Comparison of ENCODE assay signal across 19 cellular contexts in the genomic region with DNA sequence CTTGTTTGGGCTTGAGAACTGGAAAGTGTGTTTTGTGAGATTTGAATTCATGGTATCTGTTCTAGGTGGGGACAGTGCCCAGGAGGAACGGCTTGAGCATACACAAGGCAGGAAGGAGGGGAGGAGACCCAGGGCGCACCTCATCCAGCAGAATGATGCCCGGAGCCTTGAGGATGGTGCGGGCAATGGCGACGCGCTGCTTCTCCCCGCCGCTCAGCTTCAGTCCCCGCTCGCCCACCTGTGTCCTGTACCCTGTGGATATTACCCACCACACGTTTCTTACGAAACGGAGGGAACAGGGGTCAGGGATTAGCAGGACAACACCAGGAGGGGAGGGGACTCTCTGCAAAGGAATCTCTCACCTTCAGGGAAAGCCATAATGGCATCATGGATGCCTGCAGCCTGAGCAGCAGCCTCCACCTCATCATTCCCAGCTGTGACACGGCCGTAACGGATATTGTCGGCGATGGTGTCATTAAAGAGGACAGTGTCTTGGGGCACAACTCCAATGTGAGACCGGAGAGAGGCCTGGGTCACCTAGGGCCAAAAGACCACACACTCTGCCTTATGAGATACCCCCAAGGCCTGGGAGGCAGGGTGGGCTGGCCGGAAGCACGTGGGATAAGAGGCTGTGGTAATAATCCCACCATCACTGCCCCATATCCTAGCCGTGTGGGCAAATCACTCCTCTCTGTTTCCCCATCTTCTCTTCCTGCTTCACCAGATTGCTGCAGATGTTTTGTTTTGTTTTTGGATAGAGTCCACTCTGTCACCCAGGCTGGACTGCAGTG. TPM values are rescaled to one million over a fixed set of nuclear protein-coding genes. Genes with fewer than 3 reads are reported as not detected.
DNase-seq lines count a peak whose midpoint lies in the region; ATAC-seq, FAIRE-seq and TF ChIP-seq lines count a peak whose summit lies in the region.
"Had no signal": no experiment of that assay in that cellular context is flagged by ENCODE, and none has a peak within 500 bp of the region (broad histone marks: within the 10 kb centered on the region; RNA-seq: fewer than 3 reads in every experiment).

No MANE protein-coding gene starts in this region.

- no peaks in the 10 kb centered on the region; a peak in 1 of 5 replicates for H3K27me3 ChIP-seq in HepG2 (ENCODE audit: control insufficient read depth in 1 of 2, insufficient read depth in 2 of 2, low read length in 2 of 2)
- H3K27me3 ChIP-seq: cardiac muscle cell, left lung, vagina had no signal

- POLR2A ChIA-PET in activated CD4-positive, alpha-beta memory T cell treated with anti-CD3 and anti-CD28 coated beads, Interleukin-2, amount 10 ng/mL, durations not matched to agents 7 days and 5 days (lab: Charles Lee), result interaction anchor here (0.6 to 3.4 kb wide), 9 partner anchors 17 to 51 kb away, joined by 3 to 17 read pairs (median 4); a partner anchor contains a TSS
- POLR2A ChIA-PET in HepG2 (lab: Yijun Ruan, JAX), result interaction anchor here (1.0 to 5.6 kb wide), 8 partner anchors 7 to 51 kb away, joined by 4 to 196 read pairs (median 7); a partner anchor contains a TSS

- H3K9ac ChIP-seq in HepG2 (ENCODE audit: insufficient read depth, low read depth, low read length), result no peak overlapping the region

- intact Hi-C loops in HepG2 (cut with micrococcal nuclease; ENCODE audit: unreplicated experiment), result loop anchor here (1.0 kb wide), 1 partner anchor 39 kb away; no protein-coding TSS in a partner anchor
- intact Hi-C loops in Right ventricle myocardium inferior (cut with DNase I), result no loop called here

- H3K79me2 ChIP-seq in HepG2 (ENCODE audit: insufficient read depth, low read length), result peaks cover 6% of the 10 kb centered on the region

- H2AFZ ChIP-seq in HepG2 (ENCODE audit: low read length), result no peak overlapping the region

- no peak overlapping the region for H3K4me2 ChIP-seq in HepG2 (ENCODE audit: low read depth, low read length)

- H4K20me1 ChIP-seq in HepG2 (ENCODE audit: insufficient read depth, low read length), result no peaks in the 10 kb centered on the region

- peaks cover 34 to 57% of the 10 kb centered on the region in 2 experiments for H3K36me3 ChIP-seq in HepG2 (replicated peaks in 1 of 2; ENCODE audit: control insufficient read depth in 1 of 2, insufficient read depth in 2 of 2, low read length in 2 of 2)

- no peak for TF ChIP-seq CTCF in HepG2 (CRISPR knock-in tag; IDR thresholded peaks at IDR 0.05)

- no peak for ATAC-seq in activated naive CD4-positive, alpha-beta T cell treated with anti-CD3 and anti-CD28 coated beads, Interleukin-2, amount 50 U/mL, for 72 hours
- ATAC-seq in HepG2 (no peak), Right ventricle myocardium inferior (no peak), HG02759 (IDR thresholded peaks at IDR 0.05; ENCODE audit: unreplicated experiment) (no peak)
- ATAC-seq: left lung had no signal

- peaks cover 63% of the 10 kb centered on the region for H3K4me1 Mint-ChIP-seq in activated CD4-positive, alpha-beta memory T cell treated with anti-CD3 and anti-CD28 coated beads, Interleukin-2, amount 10 ng/mL, durations not matched to agents 7 days and 5 days

- CTCF ChIA-PET in activated CD4-positive, alpha-beta memory T cell treated with anti-CD3 and anti-CD28 coated beads, Interleukin-2, amount 10 ng/mL, durations not matched to agents 7 days and 5 days (lab: Charles Lee), result interaction anchor here (0.7 to 2.9 kb wide), 17 partner anchors 8 to 542 kb away, joined by 3 to 44 read pairs (median 5); a partner anchor contains a TSS
- CTCF ChIA-PET in HepG2 (lab: Yijun Ruan, JAX; ENCODE audit: low intra/inter-chr PET ratio, low total read pairs), result interaction anchor here (1.3 to 2.5 kb wide), 3 partner anchors 39 to 51 kb away, joined by 3 to 28 read pairs (median 17); a partner anchor contains a TSS

- WGBS in HepG2 (ENCODE audit: low lambda C conversion rate), result 96% methylated on average over 23 of the region's 23 CpGs

- H3K27ac Mint-ChIP-seq in activated naive CD4-positive, alpha-beta T cell treated with anti-CD3 and anti-CD28 coated beads, Interleukin-2, amount 50 U/mL, for 72 hours, result peak overlapping the region; percentile 70 to 82
- H3K27ac Mint-ChIP-seq in activated CD4-positive, alpha-beta memory T cell treated with anti-CD3 and anti-CD28 coated beads, Interleukin-2, amount 10 ng/mL, durations not matched to agents 7 days and 5 days, result peak overlapping the region; percentile 88

- H3K4me3 ChIP-seq in HepG2 (replicated peaks in 1 of 3; ENCODE audit: insufficient read depth in 1 of 3, low read depth in 2 of 3, low read length in 3 of 3), result no peak overlapping the region
- H3K4me3 ChIP-seq: cardiac muscle cell, left lung, vagina had no signal

- H3K4me3 Mint-ChIP-seq in activated CD4-positive, alpha-beta memory T cell treated with anti-CD3 and anti-CD28 coated beads, Interleukin-2, amount 10 ng/mL, durations not matched to agents 7 days and 5 days, result no peak overlapping the region

- H3K27me3 Mint-ChIP-seq in activated CD4-positive, alpha-beta memory T cell treated with anti-CD3 and anti-CD28 coated beads, Interleukin-2, amount 10 ng/mL, durations not matched to agents 7 days and 5 days, result no peaks in the 10 kb centered on the region

- no peak for FAIRE-seq in HepG2 (lab: Jason Lieb, UNC)
- FAIRE-seq: endometrium, frontal cortex, GM18507, GM19239 had no signal

- peaks cover 69% of the 10 kb centered on the region for H3K4me1 ChIP-seq in HepG2 (ENCODE audit: insufficient read depth, low read length)

- H3K9me3 ChIP-seq in HepG2 (ENCODE audit: low read length), result no peaks in the 10 kb centered on the region
- H3K9me3 ChIP-seq: left lung, vagina had no signal

- TF ChIP-seq POLR2A in HepG2 (IDR thresholded peaks at IDR 0.05; ENCODE audit: insufficient read depth in 1 of 2, low read depth in 2 of 2, low read length in 2 of 2), result no peak

- no TSS peak for BruUV-seq in HepG2 (replicated peaks; lab: Mats Ljungman, UMichigan)

- TF ChIP-seq RAD21 in HepG2 (CRISPR knock-in tag; IDR thresholded peaks at IDR 0.05), result no peak

- DNase-seq in activated naive CD4-positive, alpha-beta T cell treated with anti-CD3 and anti-CD28 coated beads, Interleukin-2, amount 50 U/mL, for 72 hours (ENCODE audit: low spot score in 2 of 2), result no peak
- DNase-seq in activated naive CD4-positive, alpha-beta T cell (lab: John Stamatoyannopoulos, UW), result no peak
- no peak for DNase-seq in activated CD4-positive, alpha-beta memory T cell treated with anti-CD3 and anti-CD28 coated beads, Interleukin-2, amount 10 ng/mL, durations not matched to agents 7 days and 5 days
- DNase-seq in HepG2 (ENCODE audit: low spot score), result no peak
- DNase-seq in activated CD4-positive, CD25-positive, alpha-beta regulatory T cell (lab: John Stamatoyannopoulos, UW), result no peak
- DNase-seq in HuH-7 (ENCODE audit: low spot score), result no peak
- no peak for DNase-seq in Right ventricle myocardium inferior (ENCODE audit: missing footprints)
- DNase-seq: DMS153, left lung, NCI-H1436 treated with DMSO at 0.1 percent for 48 hours, NCI-H345, SHP77 treated with DMSO at 0.1 percent for 48 hours had no signal

- H3K27ac ChIP-seq in HepG2 (ENCODE audit: extremely low read length, insufficient read depth, low read length), result peak overlapping the region; percentile 95
- H3K27ac ChIP-seq: cardiac muscle cell, left lung, vagina had no signal

- peaks cover 9 to 28% of the 10 kb centered on the region in 2 donors for H3K36me3 Mint-ChIP-seq in activated naive CD4-positive, alpha-beta T cell treated with anti-CD3 and anti-CD28 coated beads, Interleukin-2, amount 50 U/mL, for 72 hours
- H3K36me3 Mint-ChIP-seq in activated CD4-positive, alpha-beta memory T cell treated with anti-CD3 and anti-CD28 coated beads, Interleukin-2, amount 10 ng/mL, durations not matched to agents 7 days and 5 days (ENCODE audit: low read depth), result peaks cover 45% of the 10 kb centered on the region

- TF ChIP-seq EP300 in HepG2 (IDR thresholded peaks at IDR 0.05; ENCODE audit: low read depth in 2 of 2, low read length in 2 of 2) (no peak), HepG2 (CRISPR knock-in tag; IDR thresholded peaks at IDR 0.05; ENCODE audit: borderline replicate concordance) (no peak)

- in situ Hi-C loops in HepG2 (cut with HindIII; ENCODE audit: extremely low pct_ligation_motif_present, low pct_unique_long_range_greater_than_20kb), result no loop called here

- no peaks in the 10 kb centered on the region for H3K9me3 Mint-ChIP-seq in activated naive CD4-positive, alpha-beta T cell treated with anti-CD3 and anti-CD28 coated beads, Interleukin-2, amount 50 U/mL, for 72 hours
- no peaks in the 10 kb centered on the region for H3K9me3 Mint-ChIP-seq in activated CD4-positive, alpha-beta memory T cell treated with anti-CD3 and anti-CD28 coated beads, Interleukin-2, amount 10 ng/mL, durations not matched to agents 7 days and 5 days

RNA-seq across cellular contexts. Expression of a gene that starts 4.2 kb away (rescaled TPM):
- total RNA-seq in activated naive CD4-positive, alpha-beta T cell treated with anti-CD3 and anti-CD28 coated beads, Interleukin-2, amount 50 U/mL, for 72 hours, result 10 to 100 TPM; 25.6 to 66.5 TPM
- 10 to 100 TPM; 51.4 to 56.7 TPM for total RNA-seq in activated CD4-positive, alpha-beta memory T cell treated with anti-CD3 and anti-CD28 coated beads, Interleukin-2, amount 10 ng/mL, durations not matched to agents 7 days and 5 days
- total RNA-seq in HepG2 (2016; rRNA removed; fragmentation: Illumina TruSeq; extraction: Trizol) (39.4 and 53.3 TPM in 2 replicates), Right ventricle myocardium inferior (24.3 TPM)
- 97.6 and 112 TPM in 2 replicates for total RNA-seq in HepG2 (2016; cell fraction: cytosol; rRNA removed; fragmentation: Illumina TruSeq; extraction: Trizol; ENCODE audit: low read depth)
- 37.3 and 56.7 TPM in 2 replicates for total RNA-seq in HepG2 (2016; cell fraction: insoluble cytoplasmic fraction; rRNA removed; fragmentation: Illumina TruSeq; extraction: Trizol)
- total RNA-seq in HepG2 (2016; cell fraction: membrane; rRNA removed; fragmentation: Illumina TruSeq; extraction: Trizol), result 81.3 and 81.5 TPM in 2 replicates
- total RNA-seq in HepG2 (2016; cell fraction: nucleus; rRNA removed; fragmentation: Illumina TruSeq; extraction: Trizol), result 38.7 and 41.0 TPM in 2 replicates
- 115 and 139 TPM in 2 replicates for polyA plus RNA-seq in HepG2 (2011; rRNA removed)
- 86.0 and 119 TPM in 2 replicates for polyA plus RNA-seq in HepG2 (2011; cell fraction: cytosol; rRNA removed)
- polyA plus RNA-seq in HepG2 (2011; cell fraction: nucleus; rRNA removed), result 440 and 456 TPM in 2 replicates
- polyA plus RNA-seq in HepG2 (2012), result 61.3 and 62.2 TPM in 2 replicates
- 85.1 and 89.2 TPM in 2 replicates for polyA plus RNA-seq in HepG2 (2016; cell fraction: cytosol; fragmentation: Illumina TruSeq; extraction: Trizol; ENCODE audit: low read depth)
- polyA plus RNA-seq in HepG2 (2016; cell fraction: insoluble cytoplasmic fraction; fragmentation: Illumina TruSeq; extraction: Trizol; ENCODE audit: low read depth), result 42.7 and 45.5 TPM in 2 replicates
- polyA plus RNA-seq in HepG2 (2016; cell fraction: membrane; fragmentation: Illumina TruSeq; extraction: Trizol; ENCODE audit: low read depth), result 68.1 and 69.5 TPM in 2 replicates
- polyA plus RNA-seq in HepG2 (2016; cell fraction: nucleus; fragmentation: Illumina TruSeq; extraction: Trizol; ENCODE audit: insufficient read depth, low read depth), result 75.7 and 78.1 TPM in 2 replicates
- 29.2 and 84.0 TPM in 2 replicates for polyA minus RNA-seq in HepG2 (2011; rRNA and poly(A)+ RNA removed; ENCODE audit: low replicate concordance)
- polyA minus RNA-seq in HepG2 (2011; cell fraction: cytosol; rRNA and poly(A)+ RNA removed), result 21.6 and 22.7 TPM in 2 replicates
- 88.6 and 99.7 TPM in 2 replicates for polyA minus RNA-seq in HepG2 (2011; cell fraction: nucleus; rRNA and poly(A)+ RNA removed)

RNA-seq across cellular contexts. Expression of a gene that starts 8.0 kb away (rescaled TPM):
- 10 to 100 TPM; 27.8 to 46.2 TPM for total RNA-seq in activated naive CD4-positive, alpha-beta T cell treated with anti-CD3 and anti-CD28 coated beads, Interleukin-2, amount 50 U/mL, for 72 hours
- 10 to 100 TPM; 15.2 to 17.9 TPM for total RNA-seq in activated CD4-positive, alpha-beta memory T cell treated with anti-CD3 and anti-CD28 coated beads, Interleukin-2, amount 10 ng/mL, durations not matched to agents 7 days and 5 days
- total RNA-seq in HepG2 (2016; rRNA removed; fragmentation: Illumina TruSeq; extraction: Trizol) (51.3 and 137 TPM in 2 replicates), Right ventricle myocardium inferior (31.4 TPM)
- total RNA-seq in HepG2 (2016; cell fraction: cytosol; rRNA removed; fragmentation: Illumina TruSeq; extraction: Trizol; ENCODE audit: low read depth), result 28.1 and 35.8 TPM in 2 replicates
- 43.5 and 141 TPM in 2 replicates for total RNA-seq in HepG2 (2016; cell fraction: insoluble cytoplasmic fraction; rRNA removed; fragmentation: Illumina TruSeq; extraction: Trizol)
- 47.7 and 48.7 TPM in 2 replicates for total RNA-seq in HepG2 (2016; cell fraction: membrane; rRNA removed; fragmentation: Illumina TruSeq; extraction: Trizol)
- 116 and 133 TPM in 2 replicates for total RNA-seq in HepG2 (2016; cell fraction: nucleus; rRNA removed; fragmentation: Illumina TruSeq; extraction: Trizol)
- 91.1 and 106 TPM in 2 replicates for polyA plus RNA-seq in HepG2 (2011; rRNA removed)
- 41.3 and 55.0 TPM in 2 replicates for polyA plus RNA-seq in HepG2 (2011; cell fraction: cytosol; rRNA removed)
- 379 and 422 TPM in 2 replicates for polyA plus RNA-seq in HepG2 (2011; cell fraction: nucleus; rRNA removed)
- polyA plus RNA-seq in HepG2 (2012), result 116 and 121 TPM in 2 replicates
- polyA plus RNA-seq in HepG2 (2016; cell fraction: cytosol; fragmentation: Illumina TruSeq; extraction: Trizol; ENCODE audit: low read depth), result 19.8 and 20.8 TPM in 2 replicates
- polyA plus RNA-seq in HepG2 (2016; cell fraction: insoluble cytoplasmic fraction; fragmentation: Illumina TruSeq; extraction: Trizol; ENCODE audit: low read depth), result 40.4 and 42.9 TPM in 2 replicates
- 30.7 and 31.5 TPM in 2 replicates for polyA plus RNA-seq in HepG2 (2016; cell fraction: membrane; fragmentation: Illumina TruSeq; extraction: Trizol; ENCODE audit: low read depth)
- 219 and 220 TPM in 2 replicates for polyA plus RNA-seq in HepG2 (2016; cell fraction: nucleus; fragmentation: Illumina TruSeq; extraction: Trizol; ENCODE audit: insufficient read depth, low read depth)
- 38.6 and 282 TPM in 2 replicates for polyA minus RNA-seq in HepG2 (2011; rRNA and poly(A)+ RNA removed; ENCODE audit: low replicate concordance)
- 35.0 and 43.2 TPM in 2 replicates for polyA minus RNA-seq in HepG2 (2011; cell fraction: cytosol; rRNA and poly(A)+ RNA removed)
- 86.5 and 121 TPM in 2 replicates for polyA minus RNA-seq in HepG2 (2011; cell fraction: nucleus; rRNA and poly(A)+ RNA removed)

RNA-seq across cellular contexts. Expression of a gene that starts 18.7 kb away (rescaled TPM):
- 10 to 100 TPM; 49.1 to 80.6 TPM for total RNA-seq in activated naive CD4-positive, alpha-beta T cell treated with anti-CD3 and anti-CD28 coated beads, Interleukin-2, amount 50 U/mL, for 72 hours
- 10 to 100 TPM; 58.9 to 60.7 TPM for total RNA-seq in activated CD4-positive, alpha-beta memory T cell treated with anti-CD3 and anti-CD28 coated beads, Interleukin-2, amount 10 ng/mL, durations not matched to agents 7 days and 5 days
- total RNA-seq in HepG2 (2016; rRNA removed; fragmentation: Illumina TruSeq; extraction: Trizol) (22.2 and 35.0 TPM in 2 replicates), Right ventricle myocardium inferior (79.4 TPM)
- total RNA-seq in HepG2 (2016; cell fraction: cytosol; rRNA removed; fragmentation: Illumina TruSeq; extraction: Trizol; ENCODE audit: low read depth), result 4.5 and 6.5 TPM in 2 replicates
- 20.4 and 32.7 TPM in 2 replicates for total RNA-seq in HepG2 (2016; cell fraction: insoluble cytoplasmic fraction; rRNA removed; fragmentation: Illumina TruSeq; extraction: Trizol)
- 16.0 and 25.9 TPM in 2 replicates for total RNA-seq in HepG2 (2016; cell fraction: membrane; rRNA removed; fragmentation: Illumina TruSeq; extraction: Trizol)
- 35.0 and 40.9 TPM in 2 replicates for total RNA-seq in HepG2 (2016; cell fraction: nucleus; rRNA removed; fragmentation: Illumina TruSeq; extraction: Trizol)
- polyA plus RNA-seq in HepG2 (2011; rRNA removed), result 131 and 172 TPM in 2 replicates
- 123 and 128 TPM in 2 replicates for polyA plus RNA-seq in HepG2 (2011; cell fraction: cytosol; rRNA removed)
- 189 and 211 TPM in 2 replicates for polyA plus RNA-seq in HepG2 (2011; cell fraction: nucleus; rRNA removed)
- 94.7 and 110 TPM in 2 replicates for polyA plus RNA-seq in HepG2 (2012)
- 5.3 and 5.7 TPM in 2 replicates for polyA plus RNA-seq in HepG2 (2016; cell fraction: cytosol; fragmentation: Illumina TruSeq; extraction: Trizol; ENCODE audit: low read depth)
- 22.5 and 28.3 TPM in 2 replicates for polyA plus RNA-seq in HepG2 (2016; cell fraction: insoluble cytoplasmic fraction; fragmentation: Illumina TruSeq; extraction: Trizol; ENCODE audit: low read depth)
- polyA plus RNA-seq in HepG2 (2016; cell fraction: membrane; fragmentation: Illumina TruSeq; extraction: Trizol; ENCODE audit: low read depth), result 17.7 and 19.4 TPM in 2 replicates
- polyA plus RNA-seq in HepG2 (2016; cell fraction: nucleus; fragmentation: Illumina TruSeq; extraction: Trizol; ENCODE audit: insufficient read depth, low read depth), result 57.3 and 62.1 TPM in 2 replicates
- polyA minus RNA-seq in HepG2 (2011; rRNA and poly(A)+ RNA removed; ENCODE audit: low replicate concordance), result 133 and 388 TPM in 2 replicates
- polyA minus RNA-seq in HepG2 (2011; cell fraction: cytosol; rRNA and poly(A)+ RNA removed), result 97.2 and 111 TPM in 2 replicates
- 57.6 and 91.8 TPM in 2 replicates for polyA minus RNA-seq in HepG2 (2011; cell fraction: nucleus; rRNA and poly(A)+ RNA removed)

RNA-seq across cellular contexts. Expression of a gene that starts 18.8 kb away (rescaled TPM):
- 100 to 1,000 TPM; 168 to 178 TPM for total RNA-seq in activated naive CD4-positive, alpha-beta T cell treated with anti-CD3 and anti-CD28 coated beads, Interleukin-2, amount 50 U/mL, for 72 hours
- 100 to 1,000 TPM; 121 to 122 TPM for total RNA-seq in activated CD4-positive, alpha-beta memory T cell treated with anti-CD3 and anti-CD28 coated beads, Interleukin-2, amount 10 ng/mL, durations not matched to agents 7 days and 5 days
- 14.6 and 25.3 TPM in 2 replicates for total RNA-seq in HepG2 (2016; rRNA removed; fragmentation: Illumina TruSeq; extraction: Trizol)
- total RNA-seq in HepG2 (2016; cell fraction: cytosol; rRNA removed; fragmentation: Illumina TruSeq; extraction: Trizol; ENCODE audit: low read depth), result 7.2 and 11.5 TPM in 2 replicates
- total RNA-seq in HepG2 (2016; cell fraction: insoluble cytoplasmic fraction; rRNA removed; fragmentation: Illumina TruSeq; extraction: Trizol), result 15.1 and 28.1 TPM in 2 replicates
- 9.6 and 9.7 TPM in 2 replicates for total RNA-seq in HepG2 (2016; cell fraction: membrane; rRNA removed; fragmentation: Illumina TruSeq; extraction: Trizol)
- total RNA-seq in HepG2 (2016; cell fraction: nucleus; rRNA removed; fragmentation: Illumina TruSeq; extraction: Trizol), result 35.5 and 43.3 TPM in 2 replicates
- 128 and 131 TPM in 2 replicates for polyA plus RNA-seq in HepG2 (2011; rRNA removed)
- polyA plus RNA-seq in HepG2 (2011; cell fraction: cytosol; rRNA removed), result 31.4 and 41.4 TPM in 2 replicates
- polyA plus RNA-seq in HepG2 (2011; cell fraction: nucleus; rRNA removed), result 741 and 801 TPM in 2 replicates
- polyA plus RNA-seq in HepG2 (2012), result 97.7 and 105 TPM in 2 replicates
- polyA plus RNA-seq in HepG2 (2016; cell fraction: cytosol; fragmentation: Illumina TruSeq; extraction: Trizol; ENCODE audit: low read depth), result 1.9 and 2.1 TPM in 2 replicates
- polyA plus RNA-seq in HepG2 (2016; cell fraction: insoluble cytoplasmic fraction; fragmentation: Illumina TruSeq; extraction: Trizol; ENCODE audit: low read depth), result 12.2 and 12.4 TPM in 2 replicates
- polyA plus RNA-seq in HepG2 (2016; cell fraction: membrane; fragmentation: Illumina TruSeq; extraction: Trizol; ENCODE audit: low read depth), result 3.0 and 3.3 TPM in 2 replicates
- polyA plus RNA-seq in HepG2 (2016; cell fraction: nucleus; fragmentation: Illumina TruSeq; extraction: Trizol; ENCODE audit: insufficient read depth, low read depth), result 74.4 and 78.7 TPM in 2 replicates
- 27.1 and 66.1 TPM in 2 replicates for polyA minus RNA-seq in HepG2 (2011; rRNA and poly(A)+ RNA removed; ENCODE audit: low replicate concordance)
- 26.1 and 28.4 TPM in 2 replicates for polyA minus RNA-seq in HepG2 (2011; cell fraction: cytosol; rRNA and poly(A)+ RNA removed)
- 218 and 249 TPM in 2 replicates for polyA minus RNA-seq in HepG2 (2011; cell fraction: nucleus; rRNA and poly(A)+ RNA removed)
- total RNA-seq in Right ventricle myocardium inferior, result 26.6 TPM

RNA-seq across cellular contexts. Expression of a gene that starts 32.7 kb away (rescaled TPM):
- total RNA-seq in activated naive CD4-positive, alpha-beta T cell treated with anti-CD3 and anti-CD28 coated beads, Interleukin-2, amount 50 U/mL, for 72 hours, result 100 to 1,000 TPM in 1 of 2 donors, 10 to 100 TPM in 1; 93.0 to 120 TPM
- total RNA-seq in activated CD4-positive, alpha-beta memory T cell treated with anti-CD3 and anti-CD28 coated beads, Interleukin-2, amount 10 ng/mL, durations not matched to agents 7 days and 5 days, result 100 to 1,000 TPM; 107 to 113 TPM
- total RNA-seq in HepG2 (2016; rRNA removed; fragmentation: Illumina TruSeq; extraction: Trizol), result 59.7 and 86.0 TPM in 2 replicates
- 29.5 and 34.8 TPM in 2 replicates for total RNA-seq in HepG2 (2016; cell fraction: cytosol; rRNA removed; fragmentation: Illumina TruSeq; extraction: Trizol; ENCODE audit: low read depth)
- 56.6 and 88.6 TPM in 2 replicates for total RNA-seq in HepG2 (2016; cell fraction: insoluble cytoplasmic fraction; rRNA removed; fragmentation: Illumina TruSeq; extraction: Trizol)
- total RNA-seq in HepG2 (2016; cell fraction: membrane; rRNA removed; fragmentation: Illumina TruSeq; extraction: Trizol), result 119 and 127 TPM in 2 replicates
- 52.2 and 63.7 TPM in 2 replicates for total RNA-seq in HepG2 (2016; cell fraction: nucleus; rRNA removed; fragmentation: Illumina TruSeq; extraction: Trizol)
- polyA plus RNA-seq in HepG2 (2011; rRNA removed), result 134 and 137 TPM in 2 replicates
- 145 and 149 TPM in 2 replicates for polyA plus RNA-seq in HepG2 (2011; cell fraction: cytosol; rRNA removed)
- 127 and 155 TPM in 2 replicates for polyA plus RNA-seq in HepG2 (2011; cell fraction: nucleus; rRNA removed)
- 82.7 and 89.2 TPM in 2 replicates for polyA plus RNA-seq in HepG2 (2012)
- polyA plus RNA-seq in HepG2 (2016; cell fraction: cytosol; fragmentation: Illumina TruSeq; extraction: Trizol; ENCODE audit: low read depth), result 47.5 and 51.2 TPM in 2 replicates
- polyA plus RNA-seq in HepG2 (2016; cell fraction: insoluble cytoplasmic fraction; fragmentation: Illumina TruSeq; extraction: Trizol; ENCODE audit: low read depth), result 51.2 and 58.4 TPM in 2 replicates
- polyA plus RNA-seq in HepG2 (2016; cell fraction: membrane; fragmentation: Illumina TruSeq; extraction: Trizol; ENCODE audit: low read depth), result 95.6 and 101 TPM in 2 replicates
- 84.0 and 89.2 TPM in 2 replicates for polyA plus RNA-seq in HepG2 (2016; cell fraction: nucleus; fragmentation: Illumina TruSeq; extraction: Trizol; ENCODE audit: insufficient read depth, low read depth)
- 148 and 315 TPM in 2 replicates for polyA minus RNA-seq in HepG2 (2011; rRNA and poly(A)+ RNA removed; ENCODE audit: low replicate concordance)
- 63.9 and 70.8 TPM in 2 replicates for polyA minus RNA-seq in HepG2 (2011; cell fraction: cytosol; rRNA and poly(A)+ RNA removed)
- polyA minus RNA-seq in HepG2 (2011; cell fraction: nucleus; rRNA and poly(A)+ RNA removed), result 91.3 and 97.2 TPM in 2 replicates
- total RNA-seq in Right ventricle myocardium inferior, result 37.4 TPM
